ENCODE assay signal across 20 cellular contexts in genomic region chr20:63314015-63314471, GRCh38. TPM values are rescaled to one million over a fixed set of nuclear protein-coding genes. Genes with fewer than 3 reads are reported as not detected.
DNase-seq lines count a peak whose midpoint lies in the region; ATAC-seq and TF ChIP-seq lines count a peak whose summit lies in the region.
"Had no signal": no experiment of that assay in that cellular context is flagged by ENCODE, and none has a peak within 500 bp of the region (broad histone marks: within the 10 kb centered on the region; RNA-seq: fewer than 3 reads in every experiment).

No MANE protein-coding gene starts in this region.

- no peak overlapping the region for H3K27ac Mint-ChIP-seq in glutamatergic neuron (ENCODE audit: unreplicated experiment)
- no peak overlapping the region for H3K27ac Mint-ChIP-seq in MCF 10A (ENCODE audit: low read depth, unreplicated experiment)
- H3K27ac Mint-ChIP-seq: CD8-positive, alpha-beta memory T cell; GM23338; IgD-negative memory B cell had no signal

- H3K27me3 Mint-ChIP-seq in glutamatergic neuron (ENCODE audit: unreplicated experiment) (peaks cover 8% of the 10 kb centered on the region), MCF 10A (ENCODE audit: insufficient read depth, unreplicated experiment) (no peaks in the 10 kb centered on the region)

- DNase-seq in 8988T (peak; percentile 44), glutamatergic neuron (peak; percentile 13), medulla oblongata (ENCODE audit: extremely low spot score) (peak; percentile 18), cerebellum (ENCODE audit: low spot score) (no peak), MCF 10A (ENCODE audit: unreplicated experiment) (no peak)
- DNase-seq: ACHN, C1 segment of cervical spinal cord, NCI-H1105, NCI-H2081, NCI-H2171 treated with DMSO at 0.1 percent for 48 hours, SHP77 treated with DMSO at 0.1 percent for 48 hours, SK-N-SH had no signal

- TF ChIP-seq CTCF in glutamatergic neuron (IDR thresholded peaks at IDR 0.05; ENCODE audit: partially characterized antibody, unreplicated experiment) = no peak
- TF ChIP-seq CTCF in MCF 10A (IDR thresholded peaks at IDR 0.05; ENCODE audit: unreplicated experiment) = no peak

- no peak for TF ChIP-seq EP300 in Ishikawa (IDR thresholded peaks at IDR 0.05; ENCODE audit: borderline replicate concordance)

- no TSS peak for BruUV-seq in MCF 10A (replicated peaks; lab: Mats Ljungman, UMichigan)

- no peak for ATAC-seq in GM18520 (IDR thresholded peaks at IDR 0.05; ENCODE audit: unreplicated experiment)
- ATAC-seq: GM23338 had no signal

- no peak for TF ChIP-seq RAD21 in Ishikawa (IDR thresholded peaks at IDR 0.05; ENCODE audit: low read depth)

- H3K4me1 Mint-ChIP-seq in glutamatergic neuron (ENCODE audit: low read depth, unreplicated experiment) = peaks cover 6% of the 10 kb centered on the region
- H3K4me1 Mint-ChIP-seq in MCF 10A (ENCODE audit: insufficient read depth, unreplicated experiment) = no peaks in the 10 kb centered on the region
- H3K4me1 Mint-ChIP-seq: CD8-positive, alpha-beta memory T cell; IgD-negative memory B cell had no signal

- POLR2A ChIA-PET in MCF 10A (lab: Yijun Ruan, JAX) = interaction anchor here (0.6 kb wide), 1 partner anchor 742 kb away, joined by 3 read pairs; no protein-coding TSS in a partner anchor

- H3K36me3 Mint-ChIP-seq in glutamatergic neuron (ENCODE audit: unreplicated experiment) (no peaks in the 10 kb centered on the region), MCF 10A (ENCODE audit: insufficient read depth, unreplicated experiment) (no peaks in the 10 kb centered on the region)
- H3K36me3 Mint-ChIP-seq: CD8-positive, alpha-beta memory T cell; IgD-negative memory B cell had no signal

- intact Hi-C loops in MCF 10A (cut with micrococcal nuclease) = no loop called here

- H3K4me3 Mint-ChIP-seq in glutamatergic neuron (ENCODE audit: unreplicated experiment) (no peak overlapping the region), MCF 10A (ENCODE audit: unreplicated experiment) (no peak overlapping the region)
- H3K4me3 Mint-ChIP-seq: CD8-positive, alpha-beta memory T cell; GM23338; IgD-negative memory B cell had no signal

- H3K9me3 Mint-ChIP-seq in glutamatergic neuron (ENCODE audit: unreplicated experiment) = peaks cover 4% of the 10 kb centered on the region
- no peaks in the 10 kb centered on the region for H3K9me3 Mint-ChIP-seq in MCF 10A (ENCODE audit: unreplicated experiment)
- H3K9me3 Mint-ChIP-seq: CD8-positive, alpha-beta memory T cell; GM23338; IgD-negative memory B cell had no signal

- CTCF ChIA-PET in MCF 10A (lab: Yijun Ruan, JAX) = interaction anchor here (0.6 to 1.6 kb wide), 3 partner anchors 65 to 90 kb away, joined by 3 to 5 read pairs (median 3); no protein-coding TSS in a partner anchor

TF ChIP-seq in Ishikawa, 13 proteins besides CTCF, POLR2A, EP300 and RAD21:
- TF ChIP-seq USF1 (IDR thresholded peaks at IDR 0.05) (peak; percentile 80), YY1 (IDR thresholded peaks at IDR 0.05; ENCODE audit: low read depth) (no peak)

RNA-seq across cellular contexts. Expression of gene COL20A1, which starts 21.1 kb away (rescaled TPM):
- total RNA-seq in glutamatergic neuron (ENCODE audit: unreplicated experiment) (2.1 TPM), cerebellum (2.7 TPM), MCF 10A (2022) (0.07 and 0.14 TPM in 2 replicates)

RNA-seq across cellular contexts. Expression of gene ARFGAP1, which starts 41.4 kb away (rescaled TPM):
- total RNA-seq in glutamatergic neuron (ENCODE audit: unreplicated experiment) (93.6 TPM), cerebellum (32.5 TPM), MCF 10A (2022) (93.6 and 97.2 TPM in 2 replicates)

RNA-seq across cellular contexts. Expression of gene CHRNA4, which starts 47.1 kb away (rescaled TPM):
- total RNA-seq in glutamatergic neuron (ENCODE audit: unreplicated experiment) (165 TPM), cerebellum (7.0 TPM), MCF 10A (2022) (not detected in 2 replicates)
- total RNA-seq: CD8-positive, alpha-beta memory T cell; LHCN-M2; NCI-H460; OCI-LY7 had no signal

RNA-seq across cellular contexts. Expression of gene NKAIN4, which starts 59.8 kb away (rescaled TPM):
- total RNA-seq in glutamatergic neuron (ENCODE audit: unreplicated experiment) = 183 TPM
- total RNA-seq in cerebellum = 35.0 TPM
- total RNA-seq in MCF 10A (2022) = not detected in 2 replicates
- total RNA-seq: CD8-positive, alpha-beta memory T cell; LHCN-M2; NCI-H460; OCI-LY7 had no signal

Comparison
In these comparisons a context has a peak if more than half of its experiments do, and no peak if none do; other contexts are left out.
1. DNase-seq: peak in 8988T (single experiment), glutamatergic neuron (single experiment) and medulla oblongata (single experiment); none in cerebellum (single experiment) and MCF 10A (single experiment).
2. RNA of gene CHRNA4, which starts 47.1 kb away (total RNA-seq): 165 TPM in glutamatergic neuron (single experiment); 7.0 TPM in cerebellum (single experiment) and not detected in MCF 10A; every median in the first group is over 10 times any median in the second.